In genomic region chr10:6080417-6080973, GRCh38 we compare ENCODE assay signal across 1 cellular context.
TF ChIP-seq lines count a peak whose summit lies in the region.

No MANE protein-coding gene starts in this region.

TF ChIP-seq in GM12878, 131 proteins besides CTCF, POLR2A, EP300 and RAD21:
- no peak for TF ChIP-seq KLF5 (IDR thresholded peaks at IDR 0.05; ENCODE audit: partially characterized antibody)
- TF ChIP-seq MTA2 (IDR thresholded peaks at IDR 0.05; ENCODE audit: low read depth) = no peak
- TF ChIP-seq SPI1 (IDR thresholded peaks at IDR 0.05; ENCODE audit: borderline replicate concordance, insufficient read depth, low read depth, low read length) = peak; percentile 72
- TF ChIP-seq CUX1 (IDR thresholded peaks at IDR 0.05; ENCODE audit: insufficient replicate concordance, low read depth, low read length) = no peak
- TF ChIP-seq RBBP5 (conservative IDR thresholded peaks at IDR 0.05) = no peak
- TF ChIP-seq HDAC2 (IDR thresholded peaks at IDR 0.05) = no peak
- TF ChIP-seq ZBTB40 (IDR thresholded peaks at IDR 0.05; ENCODE audit: borderline replicate concordance) = peak; percentile 62; the same call in 1 of the 2 replicates
- no peak for TF ChIP-seq GABPA (IDR thresholded peaks at IDR 0.05; ENCODE audit: low read depth)
- no peak for TF ChIP-seq E2F4 (IDR thresholded peaks at IDR 0.05; ENCODE audit: low read depth, low read length)
- TF ChIP-seq FOXM1 (IDR thresholded peaks at IDR 0.05; ENCODE audit: low read depth, low read length) = no peak
- no peak for TF ChIP-seq JUND (IDR thresholded peaks at IDR 0.05; ENCODE audit: low read depth, low read length)
TF ChIP-seq in GM12878: peak in this region for 2.
